Comparison of ENCODE assay signal across 8 cellular contexts in genomic region chr9:129026442-129027223, GRCh38. TPM values are rescaled to one million over a fixed set of nuclear protein-coding genes. Genes with fewer than 3 reads are reported as not detected.
DNase-seq lines count a peak whose midpoint lies in the region; ATAC-seq and TF ChIP-seq lines count a peak whose summit lies in the region.

No MANE protein-coding gene starts in this region.

- TF ChIP-seq CTCF in OCI-LY3 (IDR thresholded peaks at IDR 0.05; ENCODE audit: low read depth, low read length) = no peak
- no peak for TF ChIP-seq CTCF in neural progenitor cell (IDR thresholded peaks at IDR 0.05)
- no peak for TF ChIP-seq CTCF in GM13977 (IDR thresholded peaks at IDR 0.05; ENCODE audit: extremely low read depth, insufficient read depth, missing control alignments)

- H3K27ac ChIP-seq in OCI-LY3 (ENCODE audit: low read length) = no peak overlapping the region
- no peak overlapping the region for H3K27ac ChIP-seq in neural progenitor cell

- H3K9ac ChIP-seq in OCI-LY3 (ENCODE audit: low read length) = peak overlapping the region; percentile 78; the same call in 1 of the 2 replicates
- H3K9ac ChIP-seq in endocrine pancreas (ENCODE audit: control insufficient read depth, insufficient read depth, low read length) = no peak overlapping the region
- H3K9ac ChIP-seq in neural progenitor cell = peak overlapping the region; percentile 30

- in situ Hi-C loops in GM13977 (cut with MboI; ENCODE audit: low pct_unique_long_range_greater_than_20kb, low sequenced_read_pairs, unreplicated experiment) = no loop called here

- H2AFZ ChIP-seq in OCI-LY3 (ENCODE audit: low read depth, low read length) (no peak overlapping the region), neural progenitor cell (replicated peaks) (no peak overlapping the region)

- no peaks in the 10 kb centered on the region for H3K27me3 ChIP-seq in OCI-LY3 (ENCODE audit: low read depth, low read length)
- H3K27me3 ChIP-seq in endocrine pancreas (ENCODE audit: control insufficient read depth, insufficient read depth, low read length) = no peaks in the 10 kb centered on the region
- H3K27me3 ChIP-seq in neural progenitor cell = no peaks in the 10 kb centered on the region

- H3K36me3 ChIP-seq in OCI-LY3 (replicated peaks; ENCODE audit: low read depth, low read length) (no peaks in the 10 kb centered on the region), endocrine pancreas (ENCODE audit: control insufficient read depth, insufficient read depth, low read length) (no peaks in the 10 kb centered on the region), neural progenitor cell (no peaks in the 10 kb centered on the region)

- H3F3A ChIP-seq in neural progenitor cell (ENCODE audit: low read depth) = peaks cover 5% of the 10 kb centered on the region

- DNase-seq in NCI-H2029 (lab: John Stamatoyannopoulos, UW) = peak; percentile 5
- no peak for DNase-seq in NCI-H2029 treated with DMSO at 0.1 percent for 48 hours (lab: John Stamatoyannopoulos, UW)
- peak; percentile 82 for DNase-seq in neural progenitor cell (ENCODE audit: low spot score)
- no peak for DNase-seq in GM13977 (ENCODE audit: low spot score)

- peak overlapping the region; percentile 85 for H3K4me2 ChIP-seq in OCI-LY3 (ENCODE audit: low read length)
- peak overlapping the region; percentile 76 for H3K4me2 ChIP-seq in neural progenitor cell

- peaks cover 12% of the 10 kb centered on the region for H4K20me1 ChIP-seq in OCI-LY3 (ENCODE audit: insufficient read depth, low read length)
- peaks cover 54% of the 10 kb centered on the region for H4K20me1 ChIP-seq in neural progenitor cell (ENCODE audit: low read depth)

- peak overlapping the region; percentile 87 for H3K4me3 ChIP-seq in OCI-LY3 (ENCODE audit: low read length)
- H3K4me3 ChIP-seq in endocrine pancreas (ENCODE audit: control insufficient read depth, insufficient read depth, low read length) = peak overlapping the region; percentile 48
- H3K4me3 ChIP-seq in neural progenitor cell = peak overlapping the region; percentile 63

- H3K4me1 Mint-ChIP-seq in neural progenitor cell = peaks cover 49% of the 10 kb centered on the region

- H3K36me3 Mint-ChIP-seq in neural progenitor cell = peaks cover 7% of the 10 kb centered on the region

- H3K27ac Mint-ChIP-seq in neural progenitor cell = no peak overlapping the region

- H3K9me3 Mint-ChIP-seq in neural progenitor cell = no peaks in the 10 kb centered on the region

- peaks cover 8% of the 10 kb centered on the region for H3K4me1 ChIP-seq in OCI-LY3 (ENCODE audit: low read length)
- H3K4me1 ChIP-seq in endocrine pancreas (ENCODE audit: control insufficient read depth, insufficient read depth, low read length) = no peaks in the 10 kb centered on the region
- peaks cover 18% of the 10 kb centered on the region for H3K4me1 ChIP-seq in neural progenitor cell

- H3K79me2 ChIP-seq in OCI-LY3 (ENCODE audit: low read length) (peaks cover 25% of the 10 kb centered on the region), neural progenitor cell (ENCODE audit: low read depth) (peaks cover 55% of the 10 kb centered on the region)

- H3K9me3 ChIP-seq in OCI-LY3 (ENCODE audit: insufficient read depth, low read length) (no peaks in the 10 kb centered on the region), endocrine pancreas (ENCODE audit: control insufficient read depth, low read length) (no peaks in the 10 kb centered on the region), neural progenitor cell (ENCODE audit: low read depth) (no peaks in the 10 kb centered on the region)

- H3K27me3 Mint-ChIP-seq in neural progenitor cell (ENCODE audit: insufficient read depth, low read depth) = peaks cover 11% of the 10 kb centered on the region

- peak overlapping the region; percentile 92 for H3K4me3 Mint-ChIP-seq in neural progenitor cell

- no peak for ATAC-seq in GM19035 (IDR thresholded peaks at IDR 0.05; ENCODE audit: unreplicated experiment)
- ATAC-seq in GM19452 (IDR thresholded peaks at IDR 0.05; ENCODE audit: unreplicated experiment) = no peak

RNA-seq across cellular contexts. Expression of gene SH3GLB2, which starts 1.5 kb away (rescaled TPM):
- total RNA-seq in neural progenitor cell (ENCODE audit: low replicate concordance) = 45.7 and 98.8 TPM in 2 replicates

RNA-seq across cellular contexts. Expression of gene MIGA2, which starts 9.8 kb away (rescaled TPM):
- total RNA-seq in neural progenitor cell (ENCODE audit: low replicate concordance) = 10.8 and 39.1 TPM in 2 replicates

RNA-seq across cellular contexts. Expression of gene DOLPP1, which starts 54.3 kb away (rescaled TPM):
- total RNA-seq in neural progenitor cell (ENCODE audit: low replicate concordance) = 25.1 and 39.0 TPM in 2 replicates

Comparison
In these comparisons a context has a peak if more than half of its experiments do, and no peak if none do; other contexts are left out.
1. DNase-seq: peak in NCI-H2029 (single experiment) and neural progenitor cell (single experiment); none in NCI-H2029 treated with DMSO at 0.1 percent for 48 hours (single experiment) and GM13977 (single experiment).
2. Peak in every context shown above with its lines, with median percentiles within 50 percentile points of each other: H3K4me3 ChIP-seq.